8 cellular contexts compared by ENCODE assay signal in the genomic region with DNA sequence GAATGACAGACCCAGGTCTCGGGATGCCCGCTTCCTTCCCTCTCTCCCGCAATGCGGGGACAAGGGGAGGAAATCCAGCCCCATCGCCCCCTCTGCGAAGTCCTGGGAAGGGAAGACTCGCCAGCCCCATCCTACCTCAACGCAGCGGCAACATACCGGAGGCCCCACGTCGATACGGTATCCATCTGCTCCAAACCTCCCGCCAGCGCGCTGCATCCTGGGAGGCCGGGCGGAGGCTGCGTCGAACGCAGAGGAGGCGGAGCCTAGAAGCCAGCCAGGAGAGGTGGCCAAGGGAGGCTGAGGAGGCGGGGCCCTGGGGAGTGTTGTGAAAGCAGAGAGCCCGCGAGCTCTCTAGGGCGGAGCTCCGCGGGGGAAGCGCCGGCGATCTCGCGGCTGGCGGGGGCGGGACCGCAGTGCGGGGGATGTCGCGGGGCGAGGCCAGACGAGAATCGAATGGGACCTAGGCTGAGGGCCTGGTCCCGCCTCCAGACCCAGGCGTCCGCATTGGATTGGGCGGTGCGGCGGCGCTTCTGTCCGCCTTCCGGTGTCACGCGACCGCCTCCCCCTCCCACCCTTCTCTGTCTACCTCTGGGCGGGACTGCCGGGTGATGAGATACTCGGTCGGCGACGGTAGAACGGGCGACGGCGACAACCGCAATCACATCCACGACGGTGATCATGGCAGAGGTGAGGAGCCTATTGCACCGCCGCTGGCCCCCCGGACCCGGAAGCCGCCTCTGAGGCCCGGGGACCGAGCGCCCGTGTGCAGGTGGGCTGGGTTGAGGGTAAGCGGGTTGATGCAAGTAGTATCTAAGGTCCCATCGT. TPM values are rescaled to one million over a fixed set of nuclear protein-coding genes. Genes with fewer than 3 reads are reported as not detected.
DNase-seq lines count a peak whose midpoint lies in the region; ATAC-seq, FAIRE-seq and TF ChIP-seq lines count a peak whose summit lies in the region.

A gene (minus strand): TSS at position 219 of the 825 bp plus-strand sequence. CDS start 7,559 bp downstream, outside the sequence.
A gene (plus strand): TSS at position 571 of the 825 bp plus-strand sequence. CDS start 108 bp downstream, at position 679.

- peak; percentile 97 for ATAC-seq in HG03432 (IDR thresholded peaks at IDR 0.05; ENCODE audit: unreplicated experiment)

- H3K4me2 ChIP-seq in keratinocyte (ENCODE audit: control insufficient read depth, extremely low read depth, insufficient read depth, low read depth, low read length) = peak within 1 kb of the TSS; percentile 79

- DNase-seq in Ammon's horn (ENCODE audit: low spot score) (peak; percentile 95), NCI-H460 (ENCODE audit: extremely low read depth, low read depth) (peak; percentile 95), cerebellum (ENCODE audit: low spot score) (peak; percentile 91), keratinocyte (ENCODE audit: low read depth, low spot score) (peak; percentile 41)
- DNase-seq in activated CD4-positive, CD25-positive, alpha-beta regulatory T cell treated with anti-CD3 and anti-CD28 coated beads, Interleukin-2, amount 50 U/mL, for 72 hours = peak; percentile 91
- DNase-seq in stimulated activated CD4-positive, alpha-beta T cell treated with anti-CD3 and anti-CD28 coated beads, Interleukin-12 subunit alpha, Interleukin-12 subunit beta, amount 100 ng/mL, for 48 hours (ENCODE audit: low read depth in 2 of 3, low spot score in 1 of 3) = peak; percentile 76 to 90 (median 90)

- H3K4me3 ChIP-seq in keratinocyte (ENCODE audit: control insufficient read depth in 2 of 3, extremely low read depth in 1 of 3, insufficient read depth in 2 of 3, low read depth in 1 of 3, low read length in 3 of 3) = peak within 1 kb of the TSS; percentile 71 to 83 (median 74)

- H4K20me1 ChIP-seq in keratinocyte (ENCODE audit: control insufficient read depth, extremely low read depth, insufficient read depth, low read length) = no peaks in the 10 kb centered on the region

- H3K9me1 ChIP-seq in keratinocyte (ENCODE audit: control insufficient read depth, extremely low read depth, insufficient read depth, low read length) = no peaks in the 10 kb centered on the region

- peak; percentile 43 for FAIRE-seq in keratinocyte (lab: Jason Lieb, UNC)

- H3K36me3 ChIP-seq in keratinocyte (ENCODE audit: control insufficient read depth in 2 of 2, extremely low read depth in 1 of 2, insufficient read depth in 2 of 2, low read length in 2 of 2) = no peaks in the 10 kb centered on the region

- peak within 1 kb of the TSS; percentile 75 for H3K9ac ChIP-seq in keratinocyte (ENCODE audit: control insufficient read depth, extremely low read depth, insufficient read depth, low read length)

- no peaks in the 10 kb centered on the region for H3K27me3 ChIP-seq in keratinocyte (ENCODE audit: control insufficient read depth, extremely low read depth, insufficient read depth, low read length)

- peaks cover 5% of the 10 kb centered on the region for H3K4me1 ChIP-seq in keratinocyte (ENCODE audit: control insufficient read depth, extremely low read depth, insufficient read depth, low read length)

- H3K79me2 ChIP-seq in keratinocyte (ENCODE audit: control insufficient read depth, insufficient read depth, low read length) = peaks cover 23% of the 10 kb centered on the region

- peak within 1 kb of the TSS; percentile 71 for H3K27ac ChIP-seq in keratinocyte (ENCODE audit: control insufficient read depth, insufficient read depth, low read length)

- no peaks in the 10 kb centered on the region for H3K9me3 ChIP-seq in keratinocyte (ENCODE audit: control insufficient read depth, low read depth, low read length)

- dilution Hi-C loops in keratinocyte (cut with MboI; ENCODE audit: extremely low pct_ligation_motif_present, low sequenced_read_pairs) = no loop called here

- H2AFZ ChIP-seq in keratinocyte (ENCODE audit: control insufficient read depth, low read length) = peak within 1 kb of the TSS; percentile 71

- TF ChIP-seq POLR2A in GM19193 (IDR thresholded peaks at IDR 0.05; ENCODE audit: extremely low read depth, insufficient read depth, insufficient read length) = peak; percentile 54

- no peak for TF ChIP-seq CTCF in keratinocyte (optimal IDR thresholded peaks at IDR 0.05 in 1 of 3, IDR thresholded peaks at IDR 0.05 in 1 of 3, conservative IDR thresholded peaks at IDR 0.05 in 1 of 3; ENCODE audit: extremely low read depth in 1 of 3, insufficient read depth in 2 of 3, low read length in 3 of 3)

RNA-seq across cellular contexts. Expression of the first gene that starts in this region (rescaled TPM):
- total RNA-seq in NCI-H460 (2014; rRNA removed; shearing (Covaris generic)) = 6.4 and 8.1 TPM in 2 replicates
- polyA plus RNA-seq in NCI-H460 (2014; cell fraction: nucleus; rRNA removed) = 6.5 and 9.3 TPM in 2 replicates
- total RNA-seq in cerebellum = 14.2 TPM
- polyA plus RNA-seq in keratinocyte = 1.1 to 3.9 TPM (median 1.8 TPM) in 3 replicates
- polyA plus RNA-seq in keratinocyte (2011; ENCODE audit: low read depth) = 0.09 TPM
- polyA plus RNA-seq in keratinocyte (2011; cell fraction: cytosol; rRNA removed) = 0.86 and 1.7 TPM in 2 replicates
- 2.6 and 3.0 TPM in 2 replicates for polyA plus RNA-seq in keratinocyte (2011; cell fraction: nucleus; rRNA removed)
- polyA plus RNA-seq in keratinocyte (2012; ENCODE audit: low replicate concordance) = 0.17 and 1.6 TPM in 2 replicates
- polyA minus RNA-seq in keratinocyte = 0.85 to 7.4 TPM (median 2.9 TPM) in 3 replicates
- 1.9 TPM for polyA minus RNA-seq in keratinocyte (2011; cell fraction: cytosol; rRNA and poly(A)+ RNA removed)
- 3.8 and 5.2 TPM in 2 replicates for polyA minus RNA-seq in keratinocyte (2011; cell fraction: nucleus; rRNA and poly(A)+ RNA removed)

RNA-seq across cellular contexts. Expression of the second gene that starts in this region (rescaled TPM):
- total RNA-seq in NCI-H460 (2014; rRNA removed; shearing (Covaris generic)) = 22.5 and 26.8 TPM in 2 replicates
- 12.2 and 20.7 TPM in 2 replicates for polyA plus RNA-seq in NCI-H460 (2014; cell fraction: nucleus; rRNA removed)
- 25.0 TPM for total RNA-seq in cerebellum
- 14.0 to 20.4 TPM (median 15.6 TPM) in 3 replicates for polyA plus RNA-seq in keratinocyte
- polyA plus RNA-seq in keratinocyte (2011; ENCODE audit: low read depth) = 8.4 TPM
- polyA plus RNA-seq in keratinocyte (2011; cell fraction: cytosol; rRNA removed) = 9.3 and 19.1 TPM in 2 replicates
- polyA plus RNA-seq in keratinocyte (2011; cell fraction: nucleus; rRNA removed) = 40.4 and 45.0 TPM in 2 replicates
- 7.3 and 8.1 TPM in 2 replicates for polyA plus RNA-seq in keratinocyte (2012; ENCODE audit: low replicate concordance)
- polyA minus RNA-seq in keratinocyte = 3.8 to 19.9 TPM (median 10.5 TPM) in 3 replicates
- polyA minus RNA-seq in keratinocyte (2011; cell fraction: cytosol; rRNA and poly(A)+ RNA removed) = 9.6 TPM
- 14.6 and 30.0 TPM in 2 replicates for polyA minus RNA-seq in keratinocyte (2011; cell fraction: nucleus; rRNA and poly(A)+ RNA removed)

Comparison
In these comparisons a context has a peak if more than half of its experiments do, and no peak if none do; other contexts are left out.
1. Peak in every context shown above with its lines: DNase-seq, ATAC-seq, H3K4me3 ChIP-seq and H3K27ac ChIP-seq.
2. DNase-seq: peak in every context shown above with its lines; median percentile 95 in Ammon's horn; 95 in NCI-H460; 91 in activated CD4-positive, CD25-positive, alpha-beta regulatory T cell treated with anti-CD3 and anti-CD28 coated beads, Interleukin-2, amount 50 U/mL, for 72 hours; 91 in cerebellum; 90 in stimulated activated CD4-positive, alpha-beta T cell treated with anti-CD3 and anti-CD28 coated beads, Interleukin-12 subunit alpha, Interleukin-12 subunit beta, amount 100 ng/mL, for 48 hours; 41 in keratinocyte.